8 cellular contexts compared by ENCODE assay signal in the genomic region with DNA sequence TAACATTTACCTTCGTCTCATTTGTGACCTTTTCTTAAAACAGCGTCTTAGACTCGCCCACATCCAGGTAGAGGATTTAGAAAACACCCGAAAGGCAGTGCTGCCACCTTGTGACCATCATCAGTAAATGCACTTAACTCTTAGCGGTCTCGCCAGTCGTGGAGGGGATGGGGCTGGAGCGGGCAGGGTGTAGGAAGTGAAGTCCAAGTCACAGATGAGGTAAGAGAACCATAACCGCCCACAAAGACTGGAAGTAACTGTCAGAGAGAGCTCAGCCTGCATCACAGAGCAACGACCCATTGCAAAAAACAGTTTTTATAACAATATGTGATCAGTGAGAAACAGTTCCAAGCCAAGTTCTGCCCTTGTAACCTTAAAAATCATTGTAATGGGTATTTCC. TPM values are rescaled to one million over a fixed set of nuclear protein-coding genes. Genes with fewer than 3 reads are reported as not detected.
A peak's percentile ranks its signal among the peaks of the same experiment; 100 is the strongest.
DNase-seq lines count a peak whose midpoint lies in the region; ATAC-seq, FAIRE-seq and TF ChIP-seq lines count a peak whose summit lies in the region.

No MANE protein-coding gene starts in this region.

- no peak overlapping the region for H3K27ac Mint-ChIP-seq in activated T-helper 1 cell treated with anti-CD3 and anti-CD28 coated beads, Interleukin-12 subunit alpha, Interleukin-12 subunit beta, Interleukin-2, Interleukin-4 antibody, amounts not matched to agents 30 ng/mL and 10 ng/mL and 1 ng/mL, durations not matched to agents 14 hours and 24 hours and 36 hours

- FAIRE-seq in RCC 7860 (lab: Jason Lieb, UNC) = peak; percentile 12

- no peak overlapping the region for H3K9ac ChIP-seq in parathyroid adenoma

- H3K4me1 ChIP-seq in foreskin keratinocyte (no peaks in the 10 kb centered on the region), parathyroid adenoma (peaks cover 5% of the 10 kb centered on the region), upper lobe of right lung (peaks cover 10% of the 10 kb centered on the region)

- H3K4me3 Mint-ChIP-seq in activated T-helper 1 cell treated with anti-CD3 and anti-CD28 coated beads, Interleukin-12 subunit alpha, Interleukin-12 subunit beta, Interleukin-2, Interleukin-4 antibody, amounts not matched to agents 30 ng/mL and 10 ng/mL and 1 ng/mL, durations not matched to agents 14 hours and 24 hours and 36 hours = no peak overlapping the region

- no peaks in the 10 kb centered on the region for H3K36me3 Mint-ChIP-seq in activated T-helper 1 cell treated with anti-CD3 and anti-CD28 coated beads, Interleukin-12 subunit alpha, Interleukin-12 subunit beta, Interleukin-2, Interleukin-4 antibody, amounts not matched to agents 30 ng/mL and 10 ng/mL and 1 ng/mL, durations not matched to agents 14 hours and 24 hours and 36 hours (ENCODE audit: low read depth)

- H3K9me3 ChIP-seq in parathyroid adenoma (ENCODE audit: control insufficient read depth, low read length) (no peaks in the 10 kb centered on the region), upper lobe of right lung (no peaks in the 10 kb centered on the region)

- TF ChIP-seq CTCF in foreskin keratinocyte (conservative IDR thresholded peaks at IDR 0.05) = peak; percentile 89
- peak; percentile 84 for TF ChIP-seq CTCF in parathyroid adenoma (IDR thresholded peaks at IDR 0.05)
- TF ChIP-seq CTCF in upper lobe of right lung (IDR thresholded peaks at IDR 0.05) = peak; percentile 75

- ATAC-seq in foreskin keratinocyte (peak; percentile 63), upper lobe of right lung (peak; percentile 96)

- peaks cover 18% of the 10 kb centered on the region for H3K4me1 Mint-ChIP-seq in activated T-helper 1 cell treated with anti-CD3 and anti-CD28 coated beads, Interleukin-12 subunit alpha, Interleukin-12 subunit beta, Interleukin-2, Interleukin-4 antibody, amounts not matched to agents 30 ng/mL and 10 ng/mL and 1 ng/mL, durations not matched to agents 14 hours and 24 hours and 36 hours (ENCODE audit: low read depth)

- no peak overlapping the region for H3K27ac ChIP-seq in foreskin keratinocyte
- H3K27ac ChIP-seq in parathyroid adenoma = no peak overlapping the region
- no peak overlapping the region for H3K27ac ChIP-seq in upper lobe of right lung

- peaks cover 63% of the 10 kb centered on the region for H3K27me3 Mint-ChIP-seq in activated T-helper 1 cell treated with anti-CD3 and anti-CD28 coated beads, Interleukin-12 subunit alpha, Interleukin-12 subunit beta, Interleukin-2, Interleukin-4 antibody, amounts not matched to agents 30 ng/mL and 10 ng/mL and 1 ng/mL, durations not matched to agents 14 hours and 24 hours and 36 hours (ENCODE audit: insufficient read depth)

- no peak overlapping the region for H3K4me2 ChIP-seq in parathyroid adenoma (ENCODE audit: low read length)

- no peaks in the 10 kb centered on the region for H3K9me3 Mint-ChIP-seq in activated T-helper 1 cell treated with anti-CD3 and anti-CD28 coated beads, Interleukin-12 subunit alpha, Interleukin-12 subunit beta, Interleukin-2, Interleukin-4 antibody, amounts not matched to agents 30 ng/mL and 10 ng/mL and 1 ng/mL, durations not matched to agents 14 hours and 24 hours and 36 hours

- H3K36me3 ChIP-seq in parathyroid adenoma (ENCODE audit: control insufficient read depth, insufficient read depth, low read length) (no peaks in the 10 kb centered on the region), upper lobe of right lung (no peaks in the 10 kb centered on the region)

- intact Hi-C loops in activated T-helper 1 cell treated with anti-CD3 and anti-CD28 coated beads, Interleukin-12 subunit alpha, Interleukin-12 subunit beta, Interleukin-2, Interleukin-4 antibody, amounts not matched to agents 30 ng/mL and 10 ng/mL and 1 ng/mL, durations not matched to agents 14 hours and 24 hours and 36 hours (cut with micrococcal nuclease) = loop anchor here (1.0 to 2.0 kb wide), 2 partner anchors 32 to 79 kb away; no protein-coding TSS in a partner anchor
- intact Hi-C loops in upper lobe of right lung (cut with DNase I) (no loop called here), posterior vena cava (cut with DNase I) (no loop called here)

- H3K27me3 ChIP-seq in foreskin keratinocyte (peaks cover 55% of the 10 kb centered on the region), parathyroid adenoma (ENCODE audit: control insufficient read depth, insufficient read depth, low read length) (no peaks in the 10 kb centered on the region), upper lobe of right lung (peaks cover 12% of the 10 kb centered on the region)

- no peaks in the 10 kb centered on the region for H3K79me2 ChIP-seq in parathyroid adenoma

- DNase-seq in EH (ENCODE audit: low read depth) = peak; percentile 64
- DNase-seq in LoVo (ENCODE audit: low spot score) = peak; percentile 89
- DNase-seq in RCC 7860 (ENCODE audit: low spot score) = peak; percentile 35
- peak; percentile 65 for DNase-seq in activated T-helper 1 cell treated with anti-CD3 and anti-CD28 coated beads, Interleukin-12 subunit alpha, Interleukin-12 subunit beta, Interleukin-2, Interleukin-4 antibody, amounts not matched to agents 30 ng/mL and 10 ng/mL and 1 ng/mL, durations not matched to agents 14 hours and 24 hours and 36 hours (ENCODE audit: low spot score)
- peak in 1 of 2 donors; percentile 44 for DNase-seq in foreskin keratinocyte
- DNase-seq in upper lobe of right lung = peak; percentile 81
- DNase-seq in posterior vena cava (ENCODE audit: low spot score) = no peak

- peak overlapping the region; percentile 17 for H2AFZ ChIP-seq in parathyroid adenoma

- no peak overlapping the region for H3K4me3 ChIP-seq in parathyroid adenoma (ENCODE audit: low read depth, low read length)
- no peak overlapping the region for H3K4me3 ChIP-seq in upper lobe of right lung

RNA-seq across cellular contexts. Expression of gene CEACAM3, which starts 10.7 kb away (rescaled TPM):
- total RNA-seq in activated T-helper 1 cell treated with anti-CD3 and anti-CD28 coated beads, Interleukin-12 subunit alpha, Interleukin-12 subunit beta, Interleukin-2, Interleukin-4 antibody, amounts not matched to agents 30 ng/mL and 10 ng/mL and 1 ng/mL, durations not matched to agents 14 hours and 24 hours and 36 hours = not detected in 2 replicates
- total RNA-seq in foreskin keratinocyte (not detected in 2 replicates), upper lobe of right lung (1.2 TPM), posterior vena cava (under 1 TPM; 0.71 to 0.93 TPM)
- not detected in 2 replicates for polyA plus RNA-seq in foreskin keratinocyte

RNA-seq across cellular contexts. Expression of gene CEACAM6, which starts 30.3 kb away (rescaled TPM):
- not detected in 2 replicates for total RNA-seq in activated T-helper 1 cell treated with anti-CD3 and anti-CD28 coated beads, Interleukin-12 subunit alpha, Interleukin-12 subunit beta, Interleukin-2, Interleukin-4 antibody, amounts not matched to agents 30 ng/mL and 10 ng/mL and 1 ng/mL, durations not matched to agents 14 hours and 24 hours and 36 hours
- total RNA-seq in foreskin keratinocyte (0.04 TPM in 1 of 2 replicates, not detected in the other), upper lobe of right lung (732 TPM), posterior vena cava (under 1 TPM in 1 of 2 donors, not detected in 1; 0.10 TPM)
- polyA plus RNA-seq in foreskin keratinocyte = 0.03 TPM in 1 of 2 replicates, not detected in the other

RNA-seq across cellular contexts. Expression of gene LYPD4, which starts 58.8 kb away (rescaled TPM):
- total RNA-seq in activated T-helper 1 cell treated with anti-CD3 and anti-CD28 coated beads, Interleukin-12 subunit alpha, Interleukin-12 subunit beta, Interleukin-2, Interleukin-4 antibody, amounts not matched to agents 30 ng/mL and 10 ng/mL and 1 ng/mL, durations not matched to agents 14 hours and 24 hours and 36 hours = not detected in 2 replicates
- not detected in 2 replicates for total RNA-seq in foreskin keratinocyte
- not detected in 2 replicates for polyA plus RNA-seq in foreskin keratinocyte
- not detected for total RNA-seq in upper lobe of right lung
- total RNA-seq in posterior vena cava = not detected

RNA-seq across cellular contexts. Expression of gene DMRTC2, which starts 59.2 kb away (rescaled TPM):
- not detected in 2 replicates for total RNA-seq in activated T-helper 1 cell treated with anti-CD3 and anti-CD28 coated beads, Interleukin-12 subunit alpha, Interleukin-12 subunit beta, Interleukin-2, Interleukin-4 antibody, amounts not matched to agents 30 ng/mL and 10 ng/mL and 1 ng/mL, durations not matched to agents 14 hours and 24 hours and 36 hours
- total RNA-seq in foreskin keratinocyte (not detected in 2 replicates), upper lobe of right lung (not detected), posterior vena cava (not detected)
- not detected in 2 replicates for polyA plus RNA-seq in foreskin keratinocyte

Comparison
In these comparisons a context has a peak if more than half of its experiments do, and no peak if none do; other contexts are left out.
1. RNA of gene CEACAM6, which starts 30.3 kb away (total RNA-seq): 732 TPM in upper lobe of right lung (single experiment); 0.10 TPM in posterior vena cava, 0.04 TPM in foreskin keratinocyte and not detected in activated T-helper 1 cell treated with anti-CD3 and anti-CD28 coated beads, Interleukin-12 subunit alpha, Interleukin-12 subunit beta, Interleukin-2, Interleukin-4 antibody, amounts not matched to agents 30 ng/mL and 10 ng/mL and 1 ng/mL, durations not matched to agents 14 hours and 24 hours and 36 hours; every median in the first group is over 100 times any median in the second.
2. Peak in every context shown above with its lines, with median percentiles within 50 percentile points of each other: CTCF ChIP-seq.